26 cellular contexts compared by ENCODE assay signal in the genomic region with DNA sequence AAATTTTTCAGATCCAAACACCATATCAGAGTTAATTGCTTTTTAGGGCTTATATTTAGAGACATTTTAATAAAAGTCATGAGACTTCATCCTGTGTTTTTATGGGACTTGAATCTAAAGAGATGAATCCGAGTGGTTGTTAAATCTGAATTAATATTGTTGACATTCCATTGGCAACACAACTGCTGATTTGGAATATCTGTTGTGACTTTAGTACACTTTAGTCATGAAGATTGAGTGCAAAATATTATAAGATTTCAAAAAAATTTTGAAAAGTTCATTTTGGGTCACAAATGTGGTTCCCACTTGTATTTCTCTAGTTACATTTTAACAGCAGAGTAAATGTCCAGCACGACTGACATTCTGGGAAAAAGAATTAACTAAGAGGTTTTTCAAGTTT.
"Had no signal": no experiment of that assay in that cellular context is flagged by ENCODE, and none has a peak within 500 bp of the region (broad histone marks: within the 10 kb centered on the region; RNA-seq: fewer than 3 reads in every experiment).

No MANE protein-coding gene starts in this region.

- H3K27me3 ChIP-seq: neural progenitor cell, ovary, right lobe of liver, sigmoid colon, suprapubic skin, testis, tibial artery, transverse colon, upper lobe of right lung, uterus had no signal

- H2AFZ ChIP-seq: neural progenitor cell, parathyroid adenoma had no signal

- H3K4me2 ChIP-seq: neural progenitor cell had no signal

- H3K9me3 ChIP-seq: ovary, psoas muscle, right lobe of liver, sigmoid colon, suprapubic skin, testis, tibial artery, transverse colon, upper lobe of right lung, uterus had no signal

- H3K4me3 ChIP-seq: neural progenitor cell, ovary, psoas muscle, right lobe of liver, sigmoid colon, suprapubic skin, testis, tibial artery, transverse colon, upper lobe of right lung, uterus had no signal

- H3K27ac ChIP-seq: neural progenitor cell, ovary, parathyroid adenoma, psoas muscle, right lobe of liver, sigmoid colon, suprapubic skin, testis, tibial artery, transverse colon, upper lobe of right lung, uterus had no signal

- H3K36me3 ChIP-seq: neural progenitor cell, ovary, right lobe of liver, sigmoid colon, suprapubic skin, tibial artery, transverse colon, upper lobe of right lung, uterus had no signal

- H3K79me2 ChIP-seq: parathyroid adenoma had no signal

- H3K4me1 ChIP-seq: neural progenitor cell, parathyroid adenoma, psoas muscle, right lobe of liver, suprapubic skin, testis, transverse colon, upper lobe of right lung, uterus had no signal

- H3K9ac ChIP-seq: neural progenitor cell, parathyroid adenoma had no signal

- DNase-seq: natural killer cell; occipital lobe; ovary; posterior cingulate gyrus; psoas muscle; right cardiac atrium; right lobe of liver; sigmoid colon; small intestine; stimulated activated CD4-positive, alpha-beta T cell treated with anti-CD3 and anti-CD28 coated beads, Interleukin-15, amount 100 ng/mL, for 24 hours; stimulated activated CD4-positive, alpha-beta T cell treated with anti-CD3 and anti-CD28 coated beads, Interleukin-2, amount 100 ng/mL, for 24 hours; stimulated activated CD4-positive, alpha-beta T cell treated with anti-CD3 and anti-CD28 coated beads, Interleukin-2, amount 100 ng/mL, for 48 hours; stimulated activated CD4-positive, alpha-beta T cell treated with anti-CD3 and anti-CD28 coated beads, Interleukin-4, amount 100 ng/mL, for 4 hours; stimulated activated CD8-positive, alpha-beta memory T cell treated with anti-CD3 and anti-CD28 coated beads, Interleukin-4, amount 100 ng/mL, for 48 hours; stimulated activated naive CD4-positive, alpha-beta T cell; stimulated activated naive CD8-positive, alpha-beta T cell treated with anti-CD3 and anti-CD28 coated beads, Interleukin-15, amount 100 ng/mL, for 72 hours; stimulated activated naive CD8-positive, alpha-beta T cell treated with anti-CD3 and anti-CD28 coated beads, Interleukin-15, Interleukin-2, amounts not matched to agents 100 U/mL and 50 U/mL, for 24 hours; substantia nigra; testis; tibial artery; transverse colon; upper lobe of right lung; uterus had no signal
